Comparison of ENCODE assay signal across 28 cellular contexts in genomic region chr1:11441211-11441952, GRCh38. TPM values are rescaled to one million over a fixed set of nuclear protein-coding genes. Genes with fewer than 3 reads are reported as not detected.
"Had no signal": no experiment of that assay in that cellular context is flagged by ENCODE, and none has a peak within 500 bp of the region (broad histone marks: within the 10 kb centered on the region; RNA-seq: fewer than 3 reads in every experiment).

No MANE protein-coding gene starts in this region.

- H3K27ac Mint-ChIP-seq: activated B cell treated with CpG ODN at 0.5 μM for 24 hours; activated CD8-positive, alpha-beta T cell treated with anti-CD3 and anti-CD28 coated beads for 36 hours; activated naive CD8-positive, alpha-beta T cell treated with anti-CD3 and anti-CD28 coated beads, Interleukin-2, amount 10 ng/mL, durations not matched to agents 7 days and 5 days; activated T-cell treated with anti-CD3 and anti-CD28 coated beads, Interleukin-2, amount 50 U/mL, for 24 hours; activated T-helper 2 cell treated with anti-CD3 and anti-CD28 coated beads, Interferon-gamma antibody, Interleukin-2, Interleukin-4, amounts not matched to agents 10 μg/mL and 5 μg/mL and 100 μg/mL, durations not matched to agents 14 hours and 24 hours and 36 hours; immature natural killer cell; memory B cell; naive thymus-derived CD4-positive, alpha-beta T cell had no signal

- ATAC-seq: activated CD8-positive, alpha-beta T cell treated with anti-CD3 and anti-CD28 coated beads for 36 hours; heart right ventricle; left ventricle myocardium superior; naive thymus-derived CD4-positive, alpha-beta T cell had no signal

- H3K4me3 Mint-ChIP-seq: activated B cell treated with CpG ODN at 0.5 μM for 24 hours; activated CD8-positive, alpha-beta T cell treated with anti-CD3 and anti-CD28 coated beads for 36 hours; activated naive CD8-positive, alpha-beta T cell treated with anti-CD3 and anti-CD28 coated beads, Interleukin-2, amount 10 ng/mL, durations not matched to agents 7 days and 5 days; activated T-cell treated with anti-CD3 and anti-CD28 coated beads, Interleukin-2, amount 50 U/mL, for 24 hours; central memory CD8-positive, alpha-beta T cell; immature natural killer cell; memory B cell had no signal

- H3K27ac ChIP-seq: brain microvascular endothelial cell, coronary artery, heart right ventricle, neutrophil, right atrium auricular region, transverse colon, vagina had no signal

- H3K9me3 ChIP-seq: heart right ventricle, neutrophil, right atrium auricular region, transverse colon, vagina had no signal

- DNase-seq: activated B cell treated with CpG ODN at 0.5 μM for 24 hours; activated CD4-positive, alpha-beta T cell treated with anti-CD3 and anti-CD28 coated beads for 4 hours; activated CD8-positive, alpha-beta T cell treated with anti-CD3 and anti-CD28 coated beads for 36 hours; activated naive CD4-positive, alpha-beta T cell treated with Interleukin-2 at 50 U/mL for 16 hours; activated naive CD8-positive, alpha-beta T cell treated with anti-CD3 and anti-CD28 coated beads, Interleukin-2, amount 10 ng/mL, durations not matched to agents 7 days and 5 days; activated T-cell treated with anti-CD3 and anti-CD28 coated beads, Interleukin-2, amount 50 U/mL, for 24 hours; brain microvascular endothelial cell; erythroblast; heart right ventricle; immature natural killer cell; kidney glomerular epithelial cell; naive thymus-derived CD4-positive, alpha-beta T cell; stimulated activated CD4-positive, alpha-beta T cell treated with anti-CD3 and anti-CD28 coated beads, Interleukin-12 subunit alpha, Interleukin-12 subunit beta, amount 100 ng/mL, for 4 hours; stimulated activated CD4-positive, alpha-beta T cell treated with anti-CD3 and anti-CD28 coated beads, Interleukin-1b, Interleukin-23, amount 100 ng/mL, for 48 hours; stimulated activated CD8-positive, alpha-beta memory T cell treated with anti-CD3 and anti-CD28 coated beads, Interleukin-4, amount 100 ng/mL, for 48 hours; stimulated activated naive CD4-positive, alpha-beta T cell treated with Interleukin-2 at 50 U/mL for 16 hours; T-helper 9 cell; transverse colon had no signal

- H3K36me3 Mint-ChIP-seq: activated naive CD8-positive, alpha-beta T cell treated with anti-CD3 and anti-CD28 coated beads, Interleukin-2, amount 10 ng/mL, durations not matched to agents 7 days and 5 days; immature natural killer cell; memory B cell; naive thymus-derived CD4-positive, alpha-beta T cell had no signal

- H3K27me3 Mint-ChIP-seq: activated T-cell treated with anti-CD3 and anti-CD28 coated beads, Interleukin-2, amount 50 U/mL, for 24 hours had no signal

- H3K4me1 Mint-ChIP-seq: activated B cell treated with CpG ODN at 0.5 μM for 24 hours; central memory CD8-positive, alpha-beta T cell; immature natural killer cell had no signal

RNA-seq across cellular contexts. Expression of gene DISP3, which starts 37.6 kb away (rescaled TPM):
- total RNA-seq: posterior vena cava, subcutaneous adipose tissue, vagina had no signal
